Comparison of ENCODE assay signal across 10 cellular contexts in the genomic region with DNA sequence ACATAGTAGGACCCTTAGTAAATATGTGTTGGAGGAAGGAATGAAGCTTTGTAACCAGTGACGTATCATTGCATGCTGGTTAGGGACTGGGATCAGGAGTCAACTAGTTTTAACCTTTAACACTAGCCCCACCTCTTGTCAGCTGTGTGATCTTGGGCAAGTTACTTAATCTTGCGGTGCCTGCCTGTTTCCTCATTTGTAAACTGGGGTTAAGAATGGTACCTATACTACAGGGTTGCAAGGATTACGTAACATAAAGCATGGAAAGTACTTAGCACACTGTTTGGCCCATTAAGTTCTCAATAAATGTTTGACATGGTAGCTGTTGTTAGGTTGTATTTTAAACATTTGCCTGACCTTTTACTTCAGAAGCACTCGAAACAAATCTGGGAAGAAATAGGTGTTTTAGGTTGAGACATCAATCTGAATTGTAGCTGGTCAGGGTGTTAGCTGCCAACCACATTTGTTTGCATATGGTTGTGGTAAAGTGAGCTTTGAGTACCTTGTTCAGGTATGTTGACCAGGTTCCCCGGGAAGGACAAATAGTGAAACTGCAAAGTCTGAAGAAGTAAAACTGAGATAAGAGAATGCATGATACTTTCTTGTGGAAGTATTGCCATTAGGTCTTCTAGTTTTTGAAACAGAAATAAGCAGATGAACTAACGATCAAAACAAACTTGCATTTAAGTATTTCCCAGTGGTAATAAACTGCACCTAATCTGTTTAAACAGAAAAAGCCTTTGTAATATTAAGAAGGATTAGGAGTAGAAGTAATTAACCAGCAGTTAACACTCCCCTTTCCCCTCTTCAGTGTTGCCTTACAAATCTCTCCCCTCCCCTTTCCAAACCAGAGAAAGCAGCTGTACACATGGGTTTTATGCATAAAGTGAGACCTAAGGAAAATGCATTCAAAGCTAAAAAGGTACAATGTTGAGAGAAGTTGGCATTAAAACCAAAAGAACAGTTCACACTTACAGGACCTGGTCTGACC. TPM values are rescaled to one million over a fixed set of nuclear protein-coding genes. Genes with fewer than 3 reads are reported as not detected.
DNase-seq lines count a peak whose midpoint lies in the region; ATAC-seq, FAIRE-seq and TF ChIP-seq lines count a peak whose summit lies in the region.
"Had no signal": no experiment of that assay in that cellular context is flagged by ENCODE, and none has a peak within 500 bp of the region (broad histone marks: within the 10 kb centered on the region; RNA-seq: fewer than 3 reads in every experiment).

No MANE protein-coding gene starts in this region.

- H3K27ac ChIP-seq in right atrium auricular region (no peak overlapping the region), small intestine (ENCODE audit: low read depth in 1 of 2, low read length in 1 of 2) (no peak overlapping the region)

- peak; percentile 42 for ATAC-seq in Right ventricle myocardium inferior
- ATAC-seq in HG03103 (IDR thresholded peaks at IDR 0.05; ENCODE audit: low read depth, unreplicated experiment), result peak; percentile 51

- H3K4me3 Mint-ChIP-seq in T-helper 1 cell treated with Interleukin-12 subunit alpha and Interleukin-12 subunit beta and Interleukin-4 antibody, amounts not matched to agents 30 μg/mL and 1 μg/mL, for 36 hours, result no peak overlapping the region

- 39 to 54% (median 46%) methylated on average over 6 of the region's 6 CpGs for WGBS in small intestine, 3 donors

- H3K4me1 ChIP-seq in right atrium auricular region (peaks cover 0 to 26% of the 10 kb centered on the region in 2 donors), small intestine (ENCODE audit: control insufficient read depth in 2 of 2, insufficient read depth in 1 of 2, low read depth in 1 of 2, low read length in 1 of 2) (peaks cover 7 to 14% of the 10 kb centered on the region in 2 donors)

- intact Hi-C loops in Right ventricle myocardium inferior (cut with DNase I), result no loop called here

- H3K27me3 ChIP-seq in right atrium auricular region, result no peaks in the 10 kb centered on the region
- H3K27me3 ChIP-seq in small intestine (ENCODE audit: control insufficient read depth in 2 of 2, insufficient read depth in 2 of 2, low read length in 2 of 2), result no peaks in the 10 kb centered on the region

- H3K4me3 ChIP-seq in right atrium auricular region (no peak overlapping the region), small intestine (ENCODE audit: low read depth in 1 of 2, low read length in 2 of 2) (no peak overlapping the region)

- H3K27me3 Mint-ChIP-seq in T-helper 1 cell treated with Interleukin-12 subunit alpha and Interleukin-12 subunit beta and Interleukin-4 antibody, amounts not matched to agents 30 μg/mL and 1 μg/mL, for 36 hours (ENCODE audit: low read depth), result no peaks in the 10 kb centered on the region

- FAIRE-seq in small intestine (lab: Jason Lieb, UNC), result no peak
- FAIRE-seq: TTC549 had no signal

- peaks cover 62% of the 10 kb centered on the region for H3K4me1 Mint-ChIP-seq in T-helper 1 cell treated with Interleukin-12 subunit alpha and Interleukin-12 subunit beta and Interleukin-4 antibody, amounts not matched to agents 30 μg/mL and 1 μg/mL, for 36 hours (ENCODE audit: low read depth)

- H3K36me3 ChIP-seq in right atrium auricular region (no peaks in the 10 kb centered on the region), small intestine (ENCODE audit: control insufficient read depth in 2 of 2, insufficient read depth in 2 of 2, low read length in 2 of 2) (peaks cover 0 to 2% of the 10 kb centered on the region in 2 donors)

- DNase-seq in Right ventricle myocardium inferior (ENCODE audit: missing footprints), result no peak
- DNase-seq in right atrium auricular region (ENCODE audit: low spot score), result no peak
- peak; percentile 72 for DNase-seq in small intestine
- DNase-seq in foreskin melanocyte, result no peak
- no peak for DNase-seq in SHP77 (lab: John Stamatoyannopoulos, UW)
- no peak for DNase-seq in NCI-H1092 treated with DMSO at 0.1 percent for 48 hours (lab: John Stamatoyannopoulos, UW)
- DNase-seq: DND-41 had no signal

- H3K9me3 Mint-ChIP-seq in T-helper 1 cell treated with Interleukin-12 subunit alpha and Interleukin-12 subunit beta and Interleukin-4 antibody, amounts not matched to agents 30 μg/mL and 1 μg/mL, for 36 hours, result no peaks in the 10 kb centered on the region

- no peak for TF ChIP-seq CTCF in right atrium auricular region (IDR thresholded peaks at IDR 0.05)

- H3K36me3 Mint-ChIP-seq in T-helper 1 cell treated with Interleukin-12 subunit alpha and Interleukin-12 subunit beta and Interleukin-4 antibody, amounts not matched to agents 30 μg/mL and 1 μg/mL, for 36 hours (ENCODE audit: low read depth), result peaks cover 11% of the 10 kb centered on the region

- H3K9me3 ChIP-seq in right atrium auricular region (no peaks in the 10 kb centered on the region), small intestine (ENCODE audit: control insufficient read depth, low read depth) (no peaks in the 10 kb centered on the region)

- H3K27ac Mint-ChIP-seq in T-helper 1 cell treated with Interleukin-12 subunit alpha and Interleukin-12 subunit beta and Interleukin-4 antibody, amounts not matched to agents 30 μg/mL and 1 μg/mL, for 36 hours, result peak overlapping the region; percentile 5

RNA-seq across cellular contexts. Expression of a gene that starts 25.8 kb away (rescaled TPM):
- not detected for total RNA-seq in Right ventricle myocardium inferior
- not detected for total RNA-seq in right atrium auricular region
- not detected for polyA plus RNA-seq in small intestine
